13 cellular contexts compared by ENCODE assay signal in genomic region chr6:139711714-139712585, GRCh38.
DNase-seq lines count a peak whose midpoint lies in the region; ATAC-seq and TF ChIP-seq lines count a peak whose summit lies in the region.
"Had no signal": no experiment of that assay in that cellular context is flagged by ENCODE, and none has a peak within 500 bp of the region (broad histone marks: within the 10 kb centered on the region; RNA-seq: fewer than 3 reads in every experiment).

No MANE protein-coding gene starts in this region.

- ATAC-seq in HG03095 (IDR thresholded peaks at IDR 0.05; ENCODE audit: unreplicated experiment) (no peak), GM21360 (IDR thresholded peaks at IDR 0.05; ENCODE audit: unreplicated experiment) (no peak)
- no peak for ATAC-seq in activated naive CD8-positive, alpha-beta T cell treated with anti-CD3 and anti-CD28 coated beads, Interleukin-2, amount 50 U/mL, for 24 hours

- peak overlapping the region; percentile 65 for H3K27ac ChIP-seq in brain microvascular endothelial cell
- H3K27ac ChIP-seq: cardiac muscle cell, suprapubic skin had no signal

- no peak overlapping the region for H3K27ac Mint-ChIP-seq in activated naive CD8-positive, alpha-beta T cell treated with anti-CD3 and anti-CD28 coated beads, Interleukin-2, amount 50 U/mL, for 24 hours

- TF ChIP-seq CTCF in brain microvascular endothelial cell (IDR thresholded peaks at IDR 0.05; ENCODE audit: low read depth, low read length, missing control alignments), result no peak

- H3K9me3 Mint-ChIP-seq in activated naive CD8-positive, alpha-beta T cell treated with anti-CD3 and anti-CD28 coated beads, Interleukin-2, amount 50 U/mL, for 24 hours, result no peaks in the 10 kb centered on the region

- no peaks in the 10 kb centered on the region for H3K4me1 Mint-ChIP-seq in activated naive CD8-positive, alpha-beta T cell treated with anti-CD3 and anti-CD28 coated beads, Interleukin-2, amount 50 U/mL, for 24 hours

- in situ Hi-C loops in brain microvascular endothelial cell (cut with HindIII; ENCODE audit: low pct_ligation_motif_present, low sequenced_read_pairs), result no loop called here

- H3K27me3 Mint-ChIP-seq in activated naive CD8-positive, alpha-beta T cell treated with anti-CD3 and anti-CD28 coated beads, Interleukin-2, amount 50 U/mL, for 24 hours, result peaks cover 5% of the 10 kb centered on the region

- no peak overlapping the region for H3K4me3 ChIP-seq in brain microvascular endothelial cell (ENCODE audit: low read depth, low read length)
- H3K4me3 ChIP-seq: cardiac muscle cell, suprapubic skin had no signal

- H3K36me3 ChIP-seq in brain microvascular endothelial cell (replicated peaks), result no peaks in the 10 kb centered on the region
- H3K36me3 ChIP-seq: cardiac muscle cell, suprapubic skin had no signal

- no peaks in the 10 kb centered on the region for H3K27me3 ChIP-seq in brain microvascular endothelial cell (replicated peaks)
- H3K27me3 ChIP-seq: cardiac muscle cell, suprapubic skin had no signal

- no peaks in the 10 kb centered on the region for H3K36me3 Mint-ChIP-seq in activated naive CD8-positive, alpha-beta T cell treated with anti-CD3 and anti-CD28 coated beads, Interleukin-2, amount 50 U/mL, for 24 hours (ENCODE audit: low read depth)

- H3K4me3 Mint-ChIP-seq in activated naive CD8-positive, alpha-beta T cell treated with anti-CD3 and anti-CD28 coated beads, Interleukin-2, amount 50 U/mL, for 24 hours, result no peak overlapping the region

- DNase-seq in GM03348 (ENCODE audit: low spot score), result peak; percentile 55
- peak; percentile 65 for DNase-seq in NCI-H2171 treated with DMSO at 0.1 percent for 48 hours (lab: John Stamatoyannopoulos, UW)
- peak; percentile 43 for DNase-seq in brain microvascular endothelial cell
- peak; percentile 54 for DNase-seq in kidney tubule cell (ENCODE audit: low spot score)
- no peak for DNase-seq in NCI-H1105 treated with DMSO at 0.1 percent for 48 hours (lab: John Stamatoyannopoulos, UW)
- DNase-seq in activated naive CD8-positive, alpha-beta T cell treated with anti-CD3 and anti-CD28 coated beads, Interleukin-2, amount 50 U/mL, for 24 hours, result no peak
- DNase-seq: activated naive CD4-positive, alpha-beta T cell; effector CD8-positive, alpha-beta T cell; NCI-H1048 had no signal

Comparison
In these comparisons a context has a peak if more than half of its experiments do, and no peak if none do; other contexts are left out.
1. DNase-seq: peak in GM03348 (single experiment), NCI-H2171 treated with DMSO at 0.1 percent for 48 hours (single experiment), brain microvascular endothelial cell (single experiment) and kidney tubule cell (single experiment); none in NCI-H1105 treated with DMSO at 0.1 percent for 48 hours (single experiment) and activated naive CD8-positive, alpha-beta T cell treated with anti-CD3 and anti-CD28 coated beads, Interleukin-2, amount 50 U/mL, for 24 hours (single experiment).